ENCODE assay signal across 1 cellular context in the genomic region with DNA sequence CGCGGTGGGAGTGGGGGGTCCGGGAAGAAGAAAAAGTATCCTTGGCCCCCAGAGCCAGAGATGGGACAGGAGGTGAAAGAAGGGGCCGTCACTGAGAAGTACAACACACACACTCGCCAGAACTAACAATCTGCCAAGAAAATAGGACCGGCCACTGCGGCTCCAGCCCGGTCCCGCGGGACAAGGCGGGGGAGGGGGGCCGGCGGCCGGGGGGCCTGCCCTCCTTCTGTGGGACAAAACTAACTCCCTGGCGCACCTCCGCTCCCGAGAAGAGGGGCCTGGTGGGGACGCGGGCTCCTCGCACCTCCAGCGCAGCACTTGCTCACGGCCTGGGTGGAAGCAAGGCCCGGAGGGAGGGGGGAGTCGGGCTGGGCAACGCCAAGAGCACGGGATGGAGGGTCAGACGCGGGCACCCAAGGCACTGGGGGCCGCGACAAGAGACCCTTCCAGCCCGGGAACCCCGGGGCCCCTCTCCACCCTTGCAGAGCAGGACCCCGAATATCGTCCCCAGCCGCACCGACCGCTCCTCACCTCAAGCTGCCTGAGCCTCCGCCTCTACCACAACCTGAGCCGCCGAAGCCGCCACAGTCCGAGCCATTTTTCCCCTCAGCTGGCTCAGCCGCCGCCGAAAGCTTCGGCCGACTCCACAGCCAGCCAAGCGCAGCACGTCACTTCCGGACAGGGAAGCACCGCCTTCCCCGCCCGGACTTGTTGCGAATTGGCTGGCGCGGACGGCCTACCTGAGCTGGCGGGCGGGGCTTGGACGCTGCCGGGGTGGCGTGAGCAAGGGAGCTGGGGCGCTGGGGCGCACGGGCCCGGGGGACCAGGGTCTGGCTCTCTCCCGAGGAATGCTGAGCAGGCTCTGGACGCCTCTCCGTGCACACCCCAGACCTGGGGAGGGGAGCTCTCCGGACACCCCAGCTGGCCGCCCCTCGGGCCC.
TF ChIP-seq lines count a peak whose summit lies in the region.

A gene with protein sequence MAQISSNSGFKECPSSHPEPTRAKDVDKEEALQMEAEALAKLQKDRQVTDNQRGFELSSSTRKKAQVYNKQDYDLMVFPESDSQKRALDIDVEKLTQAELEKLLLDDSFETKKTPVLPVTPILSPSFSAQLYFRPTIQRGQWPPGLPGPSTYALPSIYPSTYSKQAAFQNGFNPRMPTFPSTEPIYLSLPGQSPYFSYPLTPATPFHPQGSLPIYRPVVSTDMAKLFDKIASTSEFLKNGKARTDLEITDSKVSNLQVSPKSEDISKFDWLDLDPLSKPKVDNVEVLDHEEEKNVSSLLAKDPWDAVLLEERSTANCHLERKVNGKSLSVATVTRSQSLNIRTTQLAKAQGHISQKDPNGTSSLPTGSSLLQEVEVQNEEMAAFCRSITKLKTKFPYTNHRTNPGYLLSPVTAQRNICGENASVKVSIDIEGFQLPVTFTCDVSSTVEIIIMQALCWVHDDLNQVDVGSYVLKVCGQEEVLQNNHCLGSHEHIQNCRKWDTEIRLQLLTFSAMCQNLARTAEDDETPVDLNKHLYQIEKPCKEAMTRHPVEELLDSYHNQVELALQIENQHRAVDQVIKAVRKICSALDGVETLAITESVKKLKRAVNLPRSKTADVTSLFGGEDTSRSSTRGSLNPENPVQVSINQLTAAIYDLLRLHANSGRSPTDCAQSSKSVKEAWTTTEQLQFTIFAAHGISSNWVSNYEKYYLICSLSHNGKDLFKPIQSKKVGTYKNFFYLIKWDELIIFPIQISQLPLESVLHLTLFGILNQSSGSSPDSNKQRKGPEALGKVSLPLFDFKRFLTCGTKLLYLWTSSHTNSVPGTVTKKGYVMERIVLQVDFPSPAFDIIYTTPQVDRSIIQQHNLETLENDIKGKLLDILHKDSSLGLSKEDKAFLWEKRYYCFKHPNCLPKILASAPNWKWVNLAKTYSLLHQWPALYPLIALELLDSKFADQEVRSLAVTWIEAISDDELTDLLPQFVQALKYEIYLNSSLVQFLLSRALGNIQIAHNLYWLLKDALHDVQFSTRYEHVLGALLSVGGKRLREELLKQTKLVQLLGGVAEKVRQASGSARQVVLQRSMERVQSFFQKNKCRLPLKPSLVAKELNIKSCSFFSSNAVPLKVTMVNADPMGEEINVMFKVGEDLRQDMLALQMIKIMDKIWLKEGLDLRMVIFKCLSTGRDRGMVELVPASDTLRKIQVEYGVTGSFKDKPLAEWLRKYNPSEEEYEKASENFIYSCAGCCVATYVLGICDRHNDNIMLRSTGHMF (N-terminal part only) (minus strand): TSS at position 670 of the 940 bp plus-strand sequence. CDS start 38,245 bp downstream, outside the sequence.

TF ChIP-seq in HepG2, 621 proteins besides CTCF, POLR2A, EP300 and RAD21 (continued from another document and continues in another):
- TF ChIP-seq KDM5B (CRISPR knock-in tag; IDR thresholded peaks at IDR 0.05; ENCODE audit: borderline replicate concordance) (peak; percentile 89; the same call in 1 of the 2 replicates), ZNF33B (CRISPR knock-in tag; IDR thresholded peaks at IDR 0.05) (peak; percentile 78; the same call in 1 of the 2 replicates), KLF16 (CRISPR knock-in tag; IDR thresholded peaks at IDR 0.05) (peak in 1 of 2 experiments; percentile 45; a peak in 2 of 4 replicates), SNAI1 (CRISPR knock-in tag; IDR thresholded peaks at IDR 0.05; ENCODE audit: borderline replicate concordance) (peak; percentile 88; the same call in 1 of the 2 replicates), ZSCAN21 (CRISPR knock-in tag; IDR thresholded peaks at IDR 0.05; ENCODE audit: borderline replicate concordance) (peak; percentile 76; the same call in 1 of the 2 replicates), ZKSCAN5 (CRISPR knock-in tag; IDR thresholded peaks at IDR 0.05) (no peak; the same call in 1 of the 2 replicates), ZBTB3 (CRISPR knock-in tag; IDR thresholded peaks at IDR 0.05; ENCODE audit: borderline replicate concordance, low read depth) (no peak), RXRB (CRISPR knock-in tag; IDR thresholded peaks at IDR 0.05; ENCODE audit: borderline replicate concordance) (no peak), MBNL3 (CRISPR knock-in tag; conservative IDR thresholded peaks at IDR 0.05) (no peak), CEBPB (IDR thresholded peaks at IDR 0.05; ENCODE audit: borderline replicate concordance, low read depth, low read length) (no peak), MAFG (CRISPR knock-in tag; IDR thresholded peaks at IDR 0.05) (no peak), ZSCAN20 (CRISPR knock-in tag; IDR thresholded peaks at IDR 0.05; ENCODE audit: borderline replicate concordance) (no peak), ZNF556 (CRISPR knock-in tag; IDR thresholded peaks at IDR 0.05; ENCODE audit: borderline replicate concordance) (no peak), CREB1 (IDR thresholded peaks at IDR 0.05) (peak; percentile 91), CREB1 (CRISPR knock-in tag; IDR thresholded peaks at IDR 0.05) (peak; percentile 95), ZNF17 (CRISPR knock-in tag; IDR thresholded peaks at IDR 0.05) (no peak), CCDC6 (CRISPR knock-in tag; IDR thresholded peaks at IDR 0.05) (peak; percentile 45; the same call in 1 of the 2 replicates), TAF15 (IDR thresholded peaks at IDR 0.05; ENCODE audit: low read depth, low read length, poor library complexity, severe bottlenecking) (peak; percentile 73), PHB2 (IDR thresholded peaks at IDR 0.05; ENCODE audit: partially characterized antibody) (no peak), FLYWCH1 (CRISPR knock-in tag; IDR thresholded peaks at IDR 0.05) (no peak), ZBTB1 (CRISPR knock-in tag; IDR thresholded peaks at IDR 0.05; ENCODE audit: borderline replicate concordance) (no peak)
- TF ChIP-seq, protein P1, sequence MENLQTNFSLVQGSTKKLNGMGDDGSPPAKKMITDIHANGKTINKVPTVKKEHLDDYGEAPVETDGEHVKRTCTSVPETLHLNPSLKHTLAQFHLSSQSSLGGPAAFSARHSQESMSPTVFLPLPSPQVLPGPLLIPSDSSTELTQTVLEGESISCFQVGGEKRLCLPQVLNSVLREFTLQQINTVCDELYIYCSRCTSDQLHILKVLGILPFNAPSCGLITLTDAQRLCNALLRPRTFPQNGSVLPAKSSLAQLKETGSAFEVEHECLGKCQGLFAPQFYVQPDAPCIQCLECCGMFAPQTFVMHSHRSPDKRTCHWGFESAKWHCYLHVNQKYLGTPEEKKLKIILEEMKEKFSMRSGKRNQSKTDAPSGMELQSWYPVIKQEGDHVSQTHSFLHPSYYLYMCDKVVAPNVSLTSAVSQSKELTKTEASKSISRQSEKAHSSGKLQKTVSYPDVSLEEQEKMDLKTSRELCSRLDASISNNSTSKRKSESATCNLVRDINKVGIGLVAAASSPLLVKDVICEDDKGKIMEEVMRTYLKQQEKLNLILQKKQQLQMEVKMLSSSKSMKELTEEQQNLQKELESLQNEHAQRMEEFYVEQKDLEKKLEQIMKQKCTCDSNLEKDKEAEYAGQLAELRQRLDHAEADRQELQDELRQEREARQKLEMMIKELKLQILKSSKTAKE (CRISPR knock-in tag; IDR thresholded peaks at IDR 0.05; ENCODE audit: borderline replicate concordance): 0 out of 2 replicates have a peak, but pooled peaks have one; percentile 35
- TF ChIP-seq, protein P2, sequence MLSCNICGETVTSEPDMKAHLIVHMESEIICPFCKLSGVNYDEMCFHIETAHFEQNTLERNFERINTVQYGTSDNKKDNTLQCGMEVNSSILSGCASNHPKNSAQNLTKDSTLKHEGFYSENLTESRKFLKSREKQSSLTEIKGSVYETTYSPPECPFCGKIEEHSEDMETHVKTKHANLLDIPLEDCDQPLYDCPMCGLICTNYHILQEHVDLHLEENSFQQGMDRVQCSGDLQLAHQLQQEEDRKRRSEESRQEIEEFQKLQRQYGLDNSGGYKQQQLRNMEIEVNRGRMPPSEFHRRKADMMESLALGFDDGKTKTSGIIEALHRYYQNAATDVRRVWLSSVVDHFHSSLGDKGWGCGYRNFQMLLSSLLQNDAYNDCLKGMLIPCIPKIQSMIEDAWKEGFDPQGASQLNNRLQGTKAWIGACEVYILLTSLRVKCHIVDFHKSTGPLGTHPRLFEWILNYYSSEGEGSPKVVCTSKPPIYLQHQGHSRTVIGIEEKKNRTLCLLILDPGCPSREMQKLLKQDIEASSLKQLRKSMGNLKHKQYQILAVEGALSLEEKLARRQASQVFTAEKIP (CRISPR knock-in tag; IDR thresholded peaks at IDR 0.05; ENCODE audit: borderline replicate concordance): no peak
- TF ChIP-seq, protein P3, sequence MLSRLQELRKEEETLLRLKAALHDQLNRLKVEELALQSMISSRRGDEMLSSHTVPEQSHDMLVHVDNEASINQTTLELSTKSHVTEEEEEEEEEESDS (CRISPR knock-in tag; IDR thresholded peaks at IDR 0.05; ENCODE audit: borderline replicate concordance): no peak
- TF ChIP-seq, protein P4, sequence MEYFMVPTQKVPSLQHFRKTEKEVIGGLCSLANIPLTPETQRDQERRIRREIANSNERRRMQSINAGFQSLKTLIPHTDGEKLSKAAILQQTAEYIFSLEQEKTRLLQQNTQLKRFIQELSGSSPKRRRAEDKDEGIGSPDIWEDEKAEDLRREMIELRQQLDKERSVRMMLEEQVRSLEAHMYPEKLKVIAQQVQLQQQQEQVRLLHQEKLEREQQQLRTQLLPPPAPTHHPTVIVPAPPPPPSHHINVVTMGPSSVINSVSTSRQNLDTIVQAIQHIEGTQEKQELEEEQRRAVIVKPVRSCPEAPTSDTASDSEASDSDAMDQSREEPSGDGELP (IDR thresholded peaks at IDR 0.05; ENCODE audit: borderline replicate concordance, low read depth): peak; percentile 88
- TF ChIP-seq, protein P5, sequence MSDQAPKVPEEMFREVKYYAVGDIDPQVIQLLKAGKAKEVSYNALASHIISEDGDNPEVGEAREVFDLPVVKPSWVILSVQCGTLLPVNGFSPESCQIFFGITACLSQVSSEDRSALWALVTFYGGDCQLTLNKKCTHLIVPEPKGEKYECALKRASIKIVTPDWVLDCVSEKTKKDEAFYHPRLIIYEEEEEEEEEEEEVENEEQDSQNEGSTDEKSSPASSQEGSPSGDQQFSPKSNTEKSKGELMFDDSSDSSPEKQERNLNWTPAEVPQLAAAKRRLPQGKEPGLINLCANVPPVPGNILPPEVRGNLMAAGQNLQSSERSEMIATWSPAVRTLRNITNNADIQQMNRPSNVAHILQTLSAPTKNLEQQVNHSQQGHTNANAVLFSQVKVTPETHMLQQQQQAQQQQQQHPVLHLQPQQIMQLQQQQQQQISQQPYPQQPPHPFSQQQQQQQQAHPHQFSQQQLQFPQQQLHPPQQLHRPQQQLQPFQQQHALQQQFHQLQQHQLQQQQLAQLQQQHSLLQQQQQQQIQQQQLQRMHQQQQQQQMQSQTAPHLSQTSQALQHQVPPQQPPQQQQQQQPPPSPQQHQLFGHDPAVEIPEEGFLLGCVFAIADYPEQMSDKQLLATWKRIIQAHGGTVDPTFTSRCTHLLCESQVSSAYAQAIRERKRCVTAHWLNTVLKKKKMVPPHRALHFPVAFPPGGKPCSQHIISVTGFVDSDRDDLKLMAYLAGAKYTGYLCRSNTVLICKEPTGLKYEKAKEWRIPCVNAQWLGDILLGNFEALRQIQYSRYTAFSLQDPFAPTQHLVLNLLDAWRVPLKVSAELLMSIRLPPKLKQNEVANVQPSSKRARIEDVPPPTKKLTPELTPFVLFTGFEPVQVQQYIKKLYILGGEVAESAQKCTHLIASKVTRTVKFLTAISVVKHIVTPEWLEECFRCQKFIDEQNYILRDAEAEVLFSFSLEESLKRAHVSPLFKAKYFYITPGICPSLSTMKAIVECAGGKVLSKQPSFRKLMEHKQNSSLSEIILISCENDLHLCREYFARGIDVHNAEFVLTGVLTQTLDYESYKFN (CRISPR knock-in tag; conservative IDR thresholded peaks at IDR 0.05): no peak
- TF ChIP-seq, protein P6, sequence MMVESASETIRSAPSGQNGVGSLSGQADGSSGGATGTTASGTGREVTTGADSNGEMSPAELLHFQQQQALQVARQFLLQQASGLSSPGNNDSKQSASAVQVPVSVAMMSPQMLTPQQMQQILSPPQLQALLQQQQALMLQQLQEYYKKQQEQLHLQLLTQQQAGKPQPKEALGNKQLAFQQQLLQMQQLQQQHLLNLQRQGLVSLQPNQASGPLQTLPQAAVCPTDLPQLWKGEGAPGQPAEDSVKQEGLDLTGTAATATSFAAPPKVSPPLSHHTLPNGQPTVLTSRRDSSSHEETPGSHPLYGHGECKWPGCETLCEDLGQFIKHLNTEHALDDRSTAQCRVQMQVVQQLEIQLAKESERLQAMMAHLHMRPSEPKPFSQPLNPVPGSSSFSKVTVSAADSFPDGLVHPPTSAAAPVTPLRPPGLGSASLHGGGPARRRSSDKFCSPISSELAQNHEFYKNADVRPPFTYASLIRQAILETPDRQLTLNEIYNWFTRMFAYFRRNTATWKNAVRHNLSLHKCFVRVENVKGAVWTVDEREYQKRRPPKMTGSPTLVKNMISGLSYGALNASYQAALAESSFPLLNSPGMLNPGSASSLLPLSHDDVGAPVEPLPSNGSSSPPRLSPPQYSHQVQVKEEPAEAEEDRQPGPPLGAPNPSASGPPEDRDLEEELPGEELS (CRISPR knock-in tag; IDR thresholded peaks at IDR 0.05): no peak
- TF ChIP-seq, protein P7, sequence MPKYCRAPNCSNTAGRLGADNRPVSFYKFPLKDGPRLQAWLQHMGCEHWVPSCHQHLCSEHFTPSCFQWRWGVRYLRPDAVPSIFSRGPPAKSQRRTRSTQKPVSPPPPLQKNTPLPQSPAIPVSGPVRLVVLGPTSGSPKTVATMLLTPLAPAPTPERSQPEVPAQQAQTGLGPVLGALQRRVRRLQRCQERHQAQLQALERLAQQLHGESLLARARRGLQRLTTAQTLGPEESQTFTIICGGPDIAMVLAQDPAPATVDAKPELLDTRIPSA (CRISPR knock-in tag; IDR thresholded peaks at IDR 0.05; ENCODE audit: borderline replicate concordance): no peak
- TF ChIP-seq, protein P8, sequence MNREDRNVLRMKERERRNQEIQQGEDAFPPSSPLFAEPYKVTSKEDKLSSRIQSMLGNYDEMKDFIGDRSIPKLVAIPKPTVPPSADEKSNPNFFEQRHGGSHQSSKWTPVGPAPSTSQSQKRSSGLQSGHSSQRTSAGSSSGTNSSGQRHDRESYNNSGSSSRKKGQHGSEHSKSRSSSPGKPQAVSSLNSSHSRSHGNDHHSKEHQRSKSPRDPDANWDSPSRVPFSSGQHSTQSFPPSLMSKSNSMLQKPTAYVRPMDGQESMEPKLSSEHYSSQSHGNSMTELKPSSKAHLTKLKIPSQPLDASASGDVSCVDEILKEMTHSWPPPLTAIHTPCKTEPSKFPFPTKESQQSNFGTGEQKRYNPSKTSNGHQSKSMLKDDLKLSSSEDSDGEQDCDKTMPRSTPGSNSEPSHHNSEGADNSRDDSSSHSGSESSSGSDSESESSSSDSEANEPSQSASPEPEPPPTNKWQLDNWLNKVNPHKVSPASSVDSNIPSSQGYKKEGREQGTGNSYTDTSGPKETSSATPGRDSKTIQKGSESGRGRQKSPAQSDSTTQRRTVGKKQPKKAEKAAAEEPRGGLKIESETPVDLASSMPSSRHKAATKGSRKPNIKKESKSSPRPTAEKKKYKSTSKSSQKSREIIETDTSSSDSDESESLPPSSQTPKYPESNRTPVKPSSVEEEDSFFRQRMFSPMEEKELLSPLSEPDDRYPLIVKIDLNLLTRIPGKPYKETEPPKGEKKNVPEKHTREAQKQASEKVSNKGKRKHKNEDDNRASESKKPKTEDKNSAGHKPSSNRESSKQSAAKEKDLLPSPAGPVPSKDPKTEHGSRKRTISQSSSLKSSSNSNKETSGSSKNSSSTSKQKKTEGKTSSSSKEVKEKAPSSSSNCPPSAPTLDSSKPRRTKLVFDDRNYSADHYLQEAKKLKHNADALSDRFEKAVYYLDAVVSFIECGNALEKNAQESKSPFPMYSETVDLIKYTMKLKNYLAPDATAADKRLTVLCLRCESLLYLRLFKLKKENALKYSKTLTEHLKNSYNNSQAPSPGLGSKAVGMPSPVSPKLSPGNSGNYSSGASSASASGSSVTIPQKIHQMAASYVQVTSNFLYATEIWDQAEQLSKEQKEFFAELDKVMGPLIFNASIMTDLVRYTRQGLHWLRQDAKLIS (CRISPR knock-in tag; IDR thresholded peaks at IDR 0.05): no peak
- TF ChIP-seq, protein P9, sequence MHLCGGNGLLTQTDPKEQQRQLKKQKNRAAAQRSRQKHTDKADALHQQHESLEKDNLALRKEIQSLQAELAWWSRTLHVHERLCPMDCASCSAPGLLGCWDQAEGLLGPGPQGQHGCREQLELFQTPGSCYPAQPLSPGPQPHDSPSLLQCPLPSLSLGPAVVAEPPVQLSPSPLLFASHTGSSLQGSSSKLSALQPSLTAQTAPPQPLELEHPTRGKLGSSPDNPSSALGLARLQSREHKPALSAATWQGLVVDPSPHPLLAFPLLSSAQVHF (CRISPR knock-in tag; IDR thresholded peaks at IDR 0.05): no peak
